Comparison of ENCODE assay signal across 8 cellular contexts in genomic region chr5:75611324-75612210, GRCh38. TPM values are rescaled to one million over a fixed set of nuclear protein-coding genes. Genes with fewer than 3 reads are reported as not detected.
A peak's percentile ranks its signal among the peaks of the same experiment; 100 is the strongest.
DNase-seq lines count a peak whose midpoint lies in the region; FAIRE-seq and TF ChIP-seq lines count a peak whose summit lies in the region.

Gene ANKDD1B (plus strand): TSS chr5:75611453. CDS start chr5:75611635, 182 bp downstream.

- in situ Hi-C loops in GM23248 (cut with MboI), result no loop called here

- no peaks in the 10 kb centered on the region for H3K79me2 ChIP-seq in GM23248 (ENCODE audit: insufficient read depth)
- H3K79me2 ChIP-seq in smooth muscle cell (ENCODE audit: low read depth), result no peaks in the 10 kb centered on the region

- WGBS in GM23248 (ENCODE audit: low coverage in 1 of 2, low lambda C conversion rate in 2 of 2, missing lambda C conversion rate in 2 of 2), 2 experiments, result 2% methylated on average over 34 to 49 of the region's 52 CpGs
- 5% methylated on average over 50 of the region's 52 CpGs for WGBS in smooth muscle cell (ENCODE audit: low lambda C conversion rate)

- H4K20me1 ChIP-seq in GM23248 (ENCODE audit: insufficient read depth) (no peaks in the 10 kb centered on the region), smooth muscle cell (ENCODE audit: low read depth) (no peaks in the 10 kb centered on the region)

- FAIRE-seq in bronchial epithelial cell (lab: Jason Lieb, UNC), result no peak

- H3F3A ChIP-seq in GM23248 (ENCODE audit: insufficient read depth) (0 out of 2 replicates have a peak, but pooled peaks cover 14% of the 10 kb centered on the region), smooth muscle cell (ENCODE audit: low read depth) (peaks cover 3% of the 10 kb centered on the region)

- H3K9me3 ChIP-seq in GM23248 (ENCODE audit: low read depth), result no peaks in the 10 kb centered on the region
- H3K9me3 ChIP-seq in smooth muscle cell (replicated peaks; ENCODE audit: low read depth), result no peaks in the 10 kb centered on the region

- no peaks in the 10 kb centered on the region for H3K4me1 ChIP-seq in GM23248 (ENCODE audit: insufficient read depth)
- peaks cover 7% of the 10 kb centered on the region for H3K4me1 ChIP-seq in smooth muscle cell (ENCODE audit: low read depth)

- TF ChIP-seq CTCF in bronchial epithelial cell (IDR thresholded peaks at IDR 0.05; ENCODE audit: insufficient read depth, low read length, severe bottlenecking), result no peak
- no peak for TF ChIP-seq CTCF in smooth muscle cell (IDR thresholded peaks at IDR 0.05; ENCODE audit: borderline replicate concordance, insufficient read depth, poor library complexity, severe bottlenecking)

- no peaks in the 10 kb centered on the region for H3K9me2 ChIP-seq in GM23248 (ENCODE audit: insufficient read depth)

- DNase-seq in 8988T (peak; percentile 63), GM23248 (peak; percentile 59), bronchial epithelial cell (ENCODE audit: low read depth) (peak; percentile 82), kidney glomerular epithelial cell (lab: John Stamatoyannopoulos, UW) (peak; percentile 62), smooth muscle cell (lab: John Stamatoyannopoulos, UW; ENCODE audit: unreplicated experiment) (no peak), COLO829 (ENCODE audit: low spot score) (no peak)
- no peak for DNase-seq in central memory CD4-positive, alpha-beta T cell
- DNase-seq in activated CD4-positive, alpha-beta T cell treated with anti-CD3 and anti-CD28 coated beads, Interleukin-2, amount 50 U/mL, for 4 hours, result no peak

- H3K27ac ChIP-seq in GM23248 (no peak within 1 kb of the TSS), smooth muscle cell (ENCODE audit: low read depth) (no peak within 1 kb of the TSS)

- H3K4me3 ChIP-seq in GM23248 (peak within 1 kb of the TSS; percentile 74), bronchial epithelial cell (ENCODE audit: low read depth, low read length) (peak within 1 kb of the TSS; percentile 46), smooth muscle cell (peak within 1 kb of the TSS; percentile 59)

- H3K27me3 ChIP-seq in GM23248 (replicated peaks; ENCODE audit: insufficient read depth), result no peaks in the 10 kb centered on the region
- H3K27me3 ChIP-seq in bronchial epithelial cell (ENCODE audit: control insufficient read depth, insufficient read depth, low read length), result no peaks in the 10 kb centered on the region
- no peaks in the 10 kb centered on the region for H3K27me3 ChIP-seq in smooth muscle cell (ENCODE audit: low read depth)

- H3K36me3 ChIP-seq in GM23248 (ENCODE audit: low read depth) (no peaks in the 10 kb centered on the region), bronchial epithelial cell (ENCODE audit: control insufficient read depth, insufficient read depth, low read length) (no peaks in the 10 kb centered on the region), smooth muscle cell (ENCODE audit: low read depth) (no peaks in the 10 kb centered on the region)

- H3K4me2 ChIP-seq in GM23248 (ENCODE audit: unreplicated experiment), result peak within 1 kb of the TSS; percentile 68
- H3K4me2 ChIP-seq in smooth muscle cell, result peak within 1 kb of the TSS; percentile 94

- H3K9ac ChIP-seq in GM23248 (peak within 1 kb of the TSS; percentile 70), smooth muscle cell (ENCODE audit: low read depth) (peak within 1 kb of the TSS; percentile 44)

- H2AFZ ChIP-seq in GM23248 (peak within 1 kb of the TSS; percentile 80), smooth muscle cell (ENCODE audit: low read depth) (peak within 1 kb of the TSS; percentile 44)

RNA-seq across cellular contexts. Expression of gene ANKDD1B, which starts in this region (rescaled TPM):
- 1.9 TPM in 1 of 2 replicates, not detected in the other for total RNA-seq in GM23248 (2014; rRNA removed; shearing (Covaris generic))
- polyA plus RNA-seq in GM23248 (2016; fragmentation: Nextera tagmentation; extraction: Ambion mirVana) (0.15 and 0.20 TPM in 2 replicates), smooth muscle cell (0.47 TPM in 1 of 2 replicates, not detected in the other)
- total RNA-seq in bronchial epithelial cell (1.3 and 1.9 TPM in 2 replicates), smooth muscle cell (0.18 and 0.31 TPM in 2 replicates)

Comparison
In these comparisons a context has a peak if more than half of its experiments do, and no peak if none do; other contexts are left out.
1. DNase-seq: peak in 8988T (single experiment), GM23248 (single experiment), bronchial epithelial cell (single experiment) and kidney glomerular epithelial cell (single experiment); none in smooth muscle cell (single experiment), central memory CD4-positive, alpha-beta T cell (single experiment), COLO829 (single experiment) and activated CD4-positive, alpha-beta T cell treated with anti-CD3 and anti-CD28 coated beads, Interleukin-2, amount 50 U/mL, for 4 hours (0 of 2).
2. Peak in every context shown above with its lines, with median percentiles within 50 percentile points of each other: H3K4me3 ChIP-seq.